In the genomic region with DNA sequence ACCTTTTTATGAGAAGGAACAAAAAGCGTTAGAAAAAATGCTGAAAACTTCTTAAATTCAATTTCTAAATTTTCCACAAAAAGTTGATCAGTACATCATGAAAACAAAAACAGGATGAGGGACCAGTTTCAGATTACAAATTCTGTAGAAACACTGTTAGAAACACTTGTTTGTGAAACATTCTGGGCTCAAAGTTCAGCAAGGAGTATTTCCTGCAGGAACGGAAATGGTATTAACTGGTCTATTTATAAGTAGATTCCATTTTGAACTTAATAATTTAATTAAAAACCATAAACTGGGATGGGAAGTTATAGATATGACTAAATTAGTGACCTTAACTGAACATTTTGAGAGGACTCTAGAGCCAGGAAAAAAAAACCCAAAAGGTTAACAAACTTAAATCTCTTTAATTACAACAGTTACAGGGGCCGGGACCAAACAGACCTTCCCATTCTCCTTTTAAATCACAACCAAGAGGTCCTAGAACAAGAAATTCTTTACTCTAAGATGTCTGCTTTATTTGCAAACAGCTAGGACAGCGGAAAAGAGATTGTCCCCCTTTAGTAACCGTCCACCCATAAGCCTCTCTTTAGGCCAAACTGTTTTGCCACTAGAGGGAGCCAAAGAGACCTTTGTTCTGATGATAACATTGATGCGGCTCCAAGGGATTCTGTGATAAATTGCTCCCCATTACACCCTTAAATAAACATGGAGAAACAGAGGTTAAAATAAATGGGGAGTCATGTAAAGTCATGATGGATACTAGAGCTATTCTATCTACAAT, we compare ENCODE assay signal across 8 cellular contexts.
DNase-seq lines count a peak whose midpoint lies in the region; ATAC-seq and TF ChIP-seq lines count a peak whose summit lies in the region.

No MANE protein-coding gene starts in this region.

- H3K9me3 ChIP-seq in parathyroid adenoma (ENCODE audit: control insufficient read depth, low read length): no peaks in the 10 kb centered on the region
- peaks cover 4% of the 10 kb centered on the region for H3K9me3 ChIP-seq in aorta (ENCODE audit: control insufficient read depth, low read length)

- no peaks in the 10 kb centered on the region for H3K4me1 Mint-ChIP-seq in activated T-cell treated with anti-CD3 and anti-CD28 coated beads, Interleukin-2, amount 50 U/mL, for 72 hours (ENCODE audit: low read depth)
- peaks cover 7% of the 10 kb centered on the region for H3K4me1 Mint-ChIP-seq in GM23338

- DNase-seq in activated T-cell treated with anti-CD3 and anti-CD28 coated beads, Interleukin-2, amount 50 U/mL, for 72 hours: peak; percentile 26 to 41
- DNase-seq in activated T-cell treated with anti-CD3 and anti-CD28 coated beads, Interleukin-2, amount 50 U/mL, for 1 hour: no peak
- peak; percentile 87 for DNase-seq in GM23338 (ENCODE audit: low spot score)
- DNase-seq in NCI-H748 treated with DMSO at 0.1 percent for 48 hours (lab: John Stamatoyannopoulos, UW): peak; percentile 2
- DNase-seq in dorsolateral prefrontal cortex: no peak
- no peak for DNase-seq in lower leg skin (ENCODE audit: low spot score in 2 of 2)
- DNase-seq in aorta: no peak

- no peaks in the 10 kb centered on the region for H3F3A ChIP-seq in GM23338 (replicated peaks; ENCODE audit: low read depth)

- H2AFZ ChIP-seq in GM23338 (no peak overlapping the region), parathyroid adenoma (peak overlapping the region; percentile 48)

- intact Hi-C loops in dorsolateral prefrontal cortex (cut with DNase I): no loop called here
- intact Hi-C loops in lower leg skin (cut with DNase I; ENCODE audit: low total_unique reads): no loop called here
- intact Hi-C loops in aorta (cut with DNase I): no loop called here

- H3K4me3 Mint-ChIP-seq in activated T-cell treated with anti-CD3 and anti-CD28 coated beads, Interleukin-2, amount 50 U/mL, for 72 hours: no peak overlapping the region
- no peak overlapping the region for H3K4me3 Mint-ChIP-seq in GM23338

- no peaks in the 10 kb centered on the region for H3K27me3 Mint-ChIP-seq in activated T-cell treated with anti-CD3 and anti-CD28 coated beads, Interleukin-2, amount 50 U/mL, for 72 hours (ENCODE audit: low read depth)
- H3K27me3 Mint-ChIP-seq in GM23338 (ENCODE audit: insufficient read depth, low read depth, poor library complexity): no peaks in the 10 kb centered on the region

- H3K9me2 ChIP-seq in GM23338 (ENCODE audit: insufficient read depth): no peaks in the 10 kb centered on the region; the same call in 1 of the 2 replicates

- H3K27ac Mint-ChIP-seq in activated T-cell treated with anti-CD3 and anti-CD28 coated beads, Interleukin-2, amount 50 U/mL, for 72 hours: no peak overlapping the region
- H3K27ac Mint-ChIP-seq in GM23338: no peak overlapping the region

- peaks cover 0 to 1% of the 10 kb centered on the region in 2 donors for H3K36me3 Mint-ChIP-seq in activated T-cell treated with anti-CD3 and anti-CD28 coated beads, Interleukin-2, amount 50 U/mL, for 72 hours (ENCODE audit: insufficient read depth in 2 of 2)
- peaks cover 26% of the 10 kb centered on the region; the same call in 2 of the 3 replicates for H3K36me3 Mint-ChIP-seq in GM23338 (ENCODE audit: low read depth)

- H3K27ac ChIP-seq in GM23338 (ENCODE audit: low read depth) (no peak overlapping the region), dorsolateral prefrontal cortex (no peak overlapping the region), parathyroid adenoma (no peak overlapping the region), aorta (ENCODE audit: low read depth in 1 of 2, low read length in 2 of 2) (no peak overlapping the region)

- H3K4me2 ChIP-seq in GM23338 (no peak overlapping the region), parathyroid adenoma (ENCODE audit: low read length) (no peak overlapping the region)

- no peak for TF ChIP-seq POLR2A in lower leg skin (IDR thresholded peaks at IDR 0.05)

- no peaks in the 10 kb centered on the region for H3K27me3 ChIP-seq in GM23338 (ENCODE audit: insufficient read depth)
- H3K27me3 ChIP-seq in dorsolateral prefrontal cortex: no peaks in the 10 kb centered on the region
- no peaks in the 10 kb centered on the region for H3K27me3 ChIP-seq in parathyroid adenoma (ENCODE audit: control insufficient read depth, insufficient read depth, low read length)
- H3K27me3 ChIP-seq in aorta (ENCODE audit: control insufficient read depth in 1 of 2, insufficient read depth in 2 of 2, low read length in 1 of 2): no peaks in the 10 kb centered on the region

- H3K9ac ChIP-seq in parathyroid adenoma: no peak overlapping the region

- no peaks in the 10 kb centered on the region for H3K79me2 ChIP-seq in GM23338 (replicated peaks; ENCODE audit: insufficient read depth)
- H3K79me2 ChIP-seq in parathyroid adenoma: no peaks in the 10 kb centered on the region

- 88 to 89% methylated on average over 6 of the region's 6 CpGs for WGBS in lower leg skin, 2 donors
- WGBS in aorta, 2 donors: 80 to 81% methylated on average over 6 of the region's 6 CpGs

- H3K4me3 ChIP-seq in GM23338 (no peak overlapping the region), dorsolateral prefrontal cortex (no peak overlapping the region), parathyroid adenoma (ENCODE audit: low read depth, low read length) (no peak overlapping the region), lower leg skin (ENCODE audit: low read depth, poor library complexity, severe bottlenecking) (no peak overlapping the region), aorta (ENCODE audit: low read length in 2 of 2) (no peak overlapping the region)

- H4K20me1 ChIP-seq in GM23338 (replicated peaks; ENCODE audit: insufficient read depth): no peaks in the 10 kb centered on the region

- ATAC-seq in activated T-cell treated with anti-CD3 and anti-CD28 coated beads, Interleukin-2, amount 50 U/mL, for 72 hours (replicated peaks in 1 of 2): peak; percentile 43 to 44
- ATAC-seq in GM23338: peak; percentile 78
- no peak for ATAC-seq in aorta (ENCODE audit: low FRiP score)

- TF ChIP-seq CTCF in GM23338 (conservative IDR thresholded peaks at IDR 0.05; ENCODE audit: low read depth in 2 of 2) (peak; percentile 77 to 97), dorsolateral prefrontal cortex (IDR thresholded peaks at IDR 0.05 in 54 of 56, conservative IDR thresholded peaks at IDR 0.05 in 2 of 56; ENCODE audit: low read depth in 1 of 56, partially characterized antibody in 56 of 56) (peak in 53 of 56 donors; percentile 32 to 68 (median 49)), parathyroid adenoma (IDR thresholded peaks at IDR 0.05) (peak; percentile 73), lower leg skin (IDR thresholded peaks at IDR 0.05) (no peak)

- peaks cover 2 to 3% of the 10 kb centered on the region in 2 donors for H3K9me3 Mint-ChIP-seq in activated T-cell treated with anti-CD3 and anti-CD28 coated beads, Interleukin-2, amount 50 U/mL, for 72 hours
- H3K9me3 Mint-ChIP-seq in GM23338: peaks cover 31% of the 10 kb centered on the region

- H3K4me1 ChIP-seq in GM23338 (ENCODE audit: insufficient read depth) (0 out of 2 replicates have a peak, but pooled peaks cover 4% of the 10 kb centered on the region), parathyroid adenoma (no peaks in the 10 kb centered on the region), aorta (ENCODE audit: control insufficient read depth in 1 of 2, insufficient read depth in 2 of 2, low read length in 2 of 2) (no peaks in the 10 kb centered on the region)

- H3K36me3 ChIP-seq in GM23338 (ENCODE audit: insufficient read depth) (peaks cover 5% of the 10 kb centered on the region; the same call in 1 of the 2 replicates), parathyroid adenoma (ENCODE audit: control insufficient read depth, insufficient read depth, low read length) (no peaks in the 10 kb centered on the region), aorta (ENCODE audit: control insufficient read depth in 1 of 2, insufficient read depth in 2 of 2, low read length in 1 of 2) (no peaks in the 10 kb centered on the region)

TF ChIP-seq in GM23338, 12 proteins besides CTCF, POLR2A, EP300 and RAD21 (continues in another document):
- TF ChIP-seq STAT1 (IDR thresholded peaks at IDR 0.05; ENCODE audit: unreplicated experiment): no peak
- TF ChIP-seq, protein P1, sequence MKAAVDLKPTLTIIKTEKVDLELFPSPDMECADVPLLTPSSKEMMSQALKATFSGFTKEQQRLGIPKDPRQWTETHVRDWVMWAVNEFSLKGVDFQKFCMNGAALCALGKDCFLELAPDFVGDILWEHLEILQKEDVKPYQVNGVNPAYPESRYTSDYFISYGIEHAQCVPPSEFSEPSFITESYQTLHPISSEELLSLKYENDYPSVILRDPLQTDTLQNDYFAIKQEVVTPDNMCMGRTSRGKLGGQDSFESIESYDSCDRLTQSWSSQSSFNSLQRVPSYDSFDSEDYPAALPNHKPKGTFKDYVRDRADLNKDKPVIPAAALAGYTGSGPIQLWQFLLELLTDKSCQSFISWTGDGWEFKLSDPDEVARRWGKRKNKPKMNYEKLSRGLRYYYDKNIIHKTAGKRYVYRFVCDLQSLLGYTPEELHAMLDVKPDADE (IDR thresholded peaks at IDR 0.05): no peak
- TF ChIP-seq JUNB (IDR thresholded peaks at IDR 0.05; ENCODE audit: unreplicated experiment): no peak
- no peak for TF ChIP-seq NANOG (IDR thresholded peaks at IDR 0.05; ENCODE audit: borderline replicate concordance)
- TF ChIP-seq CREB1 (CRISPR knock-in tag; IDR thresholded peaks at IDR 0.05; ENCODE audit: low read depth): no peak
- TF ChIP-seq EZH2 (IDR thresholded peaks at IDR 0.05; ENCODE audit: low read depth, unreplicated experiment): no peak

Comparison
In these comparisons a context has a peak if more than half of its experiments do, and no peak if none do; other contexts are left out.
1. DNase-seq: peak in activated T-cell treated with anti-CD3 and anti-CD28 coated beads, Interleukin-2, amount 50 U/mL, for 72 hours (2 of 2), GM23338 (single experiment) and NCI-H748 treated with DMSO at 0.1 percent for 48 hours (single experiment); none in activated T-cell treated with anti-CD3 and anti-CD28 coated beads, Interleukin-2, amount 50 U/mL, for 1 hour (single experiment), dorsolateral prefrontal cortex (0 of 10), lower leg skin (0 of 2) and aorta (0 of 2).
2. CTCF ChIP-seq: peak in GM23338 (2 of 2), dorsolateral prefrontal cortex (53 of 56) and parathyroid adenoma (single experiment); none in lower leg skin (0 of 3).